ENCODE assay signal across 1 cellular context in genomic region chr2:241595600-241596140, GRCh38.
TF ChIP-seq lines count a peak whose summit lies in the region.

No MANE protein-coding gene starts in this region.

TF ChIP-seq in GM12878, 131 proteins besides CTCF, POLR2A, EP300 and RAD21:
- TF ChIP-seq CREM (IDR thresholded peaks at IDR 0.05; ENCODE audit: low read depth) (no peak), SREBF1 (IDR thresholded peaks at IDR 0.05; ENCODE audit: low read length) (no peak), SMAD5 (IDR thresholded peaks at IDR 0.05; ENCODE audit: low read depth) (no peak), SMARCA5 (IDR thresholded peaks at IDR 0.05) (no peak), FOXM1 (IDR thresholded peaks at IDR 0.05; ENCODE audit: low read depth, low read length) (no peak)
TF ChIP-seq in GM12878: peak in this region for 0.
